1 cellular context compared by ENCODE assay signal in genomic region chr11:2265854-2266585, GRCh38.
TF ChIP-seq lines count a peak whose summit lies in the region.

No MANE protein-coding gene starts in this region.

TF ChIP-seq in SK-N-SH treated with all-trans-retinoic acid at 6 μM for 48 hours, 23 proteins besides CTCF, POLR2A, EP300 and RAD21 (continued from another document):
- no peak for TF ChIP-seq TSHZ2 (CRISPR knock-in tag; IDR thresholded peaks at IDR 0.05)
- no peak for TF ChIP-seq POU6F1 (CRISPR knock-in tag; IDR thresholded peaks at IDR 0.05; ENCODE audit: borderline replicate concordance, low read depth)
- TF ChIP-seq ZC3H10 (CRISPR knock-in tag; IDR thresholded peaks at IDR 0.05): no peak
- TF ChIP-seq, protein P1, sequence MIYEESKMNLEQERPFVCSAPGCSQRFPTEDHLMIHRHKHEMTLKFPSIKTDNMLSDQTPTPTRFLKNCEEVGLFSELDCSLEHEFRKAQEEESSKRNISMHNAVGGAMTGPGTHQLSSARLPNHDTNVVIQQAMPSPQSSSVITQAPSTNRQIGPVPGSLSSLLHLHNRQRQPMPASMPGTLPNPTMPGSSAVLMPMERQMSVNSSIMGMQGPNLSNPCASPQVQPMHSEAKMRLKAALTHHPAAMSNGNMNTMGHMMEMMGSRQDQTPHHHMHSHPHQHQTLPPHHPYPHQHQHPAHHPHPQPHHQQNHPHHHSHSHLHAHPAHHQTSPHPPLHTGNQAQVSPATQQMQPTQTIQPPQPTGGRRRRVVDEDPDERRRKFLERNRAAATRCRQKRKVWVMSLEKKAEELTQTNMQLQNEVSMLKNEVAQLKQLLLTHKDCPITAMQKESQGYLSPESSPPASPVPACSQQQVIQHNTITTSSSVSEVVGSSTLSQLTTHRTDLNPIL (CRISPR knock-in tag; IDR thresholded peaks at IDR 0.05; ENCODE audit: low read depth): no peak
- no peak for TF ChIP-seq OSR1 (CRISPR knock-in tag; IDR thresholded peaks at IDR 0.05)
- TF ChIP-seq TOX (CRISPR knock-in tag; IDR thresholded peaks at IDR 0.05; ENCODE audit: borderline replicate concordance): no peak
- no peak for TF ChIP-seq ARNTL (CRISPR knock-in tag; IDR thresholded peaks at IDR 0.05; ENCODE audit: borderline replicate concordance, low read depth)
- no peak for TF ChIP-seq PPARA (CRISPR knock-in tag; IDR thresholded peaks at IDR 0.05; ENCODE audit: borderline replicate concordance)
- TF ChIP-seq ZNF565 (CRISPR knock-in tag; conservative IDR thresholded peaks at IDR 0.05; ENCODE audit: low read depth): no peak
- no peak for TF ChIP-seq ISL1 (CRISPR knock-in tag; IDR thresholded peaks at IDR 0.05)
- no peak for TF ChIP-seq ZFP30 (CRISPR knock-in tag; IDR thresholded peaks at IDR 0.05)
- no peak for TF ChIP-seq ZFP3 (CRISPR knock-in tag; IDR thresholded peaks at IDR 0.05)
